ENCODE assay signal across 28 cellular contexts in the genomic region with DNA sequence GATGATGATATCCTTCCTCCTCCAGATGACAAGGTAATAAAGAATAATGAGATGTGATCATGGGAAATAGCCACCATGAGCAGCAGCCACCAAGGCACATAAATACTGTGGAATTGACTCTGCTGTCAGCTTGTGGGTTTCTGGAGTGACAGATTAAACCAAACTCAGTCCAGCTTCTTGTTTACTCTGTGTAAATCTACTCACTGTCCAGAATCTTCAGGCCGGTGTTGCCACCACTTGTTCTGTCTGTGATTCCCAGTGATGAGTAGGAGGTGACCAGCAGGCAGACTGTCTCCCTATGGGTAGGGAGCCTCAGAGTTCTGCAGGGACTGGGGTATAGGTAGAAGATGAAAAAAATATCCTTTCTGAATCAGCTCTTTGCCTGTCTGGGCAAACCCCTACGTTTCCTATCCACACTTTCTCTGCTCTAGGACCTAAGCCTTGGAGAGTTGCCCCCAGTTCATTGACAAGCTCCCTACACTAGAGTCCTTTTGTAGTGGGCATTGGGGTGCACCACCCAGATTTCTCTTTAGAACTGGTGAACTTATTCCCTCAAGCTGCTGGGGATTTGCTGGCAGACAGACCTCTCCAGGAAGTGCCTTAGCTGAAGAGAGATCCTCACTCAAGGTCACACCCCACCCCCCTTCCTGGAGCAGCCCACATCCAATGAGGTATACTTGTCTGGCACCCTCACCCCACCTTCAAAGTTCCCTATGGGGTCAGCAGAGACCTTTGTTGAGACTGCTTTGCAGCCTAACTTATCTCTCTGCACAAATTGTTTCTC. TPM values are rescaled to one million over a fixed set of nuclear protein-coding genes. Genes with fewer than 3 reads are reported as not detected.
DNase-seq lines count a peak whose midpoint lies in the region; ATAC-seq, FAIRE-seq and TF ChIP-seq lines count a peak whose summit lies in the region.
"Had no signal": no experiment of that assay in that cellular context is flagged by ENCODE, and none has a peak within 500 bp of the region (broad histone marks: within the 10 kb centered on the region; RNA-seq: fewer than 3 reads in every experiment).

No MANE protein-coding gene starts in this region.

- TF ChIP-seq EP300 in HepG2 (IDR thresholded peaks at IDR 0.05; ENCODE audit: low read depth in 2 of 2, low read length in 2 of 2) (no peak), HepG2 (CRISPR knock-in tag; IDR thresholded peaks at IDR 0.05; ENCODE audit: borderline replicate concordance) (no peak)

- H3K4me1 ChIP-seq in DND-41 (ENCODE audit: insufficient read depth, low read length) (peaks cover 31% of the 10 kb centered on the region), HepG2 (ENCODE audit: insufficient read depth, low read length) (peaks cover 50% of the 10 kb centered on the region), prostate gland (replicated peaks) (no peaks in the 10 kb centered on the region)

- TF ChIP-seq CTCF in DND-41 (IDR thresholded peaks at IDR 0.05; ENCODE audit: borderline replicate concordance, extremely low read depth, low read length, poor library complexity, severe bottlenecking) (no peak), HepG2 (CRISPR knock-in tag; IDR thresholded peaks at IDR 0.05) (no peak), progenitor cell of endocrine pancreas (IDR thresholded peaks at IDR 0.05; ENCODE audit: unreplicated experiment) (no peak), prostate gland (IDR thresholded peaks at IDR 0.05) (no peak), glutamatergic neuron (IDR thresholded peaks at IDR 0.05; ENCODE audit: partially characterized antibody, unreplicated experiment) (no peak)
- no peak for TF ChIP-seq CTCF in activated CD8-positive, alpha-beta T cell treated with anti-CD3 and anti-CD28 coated beads for 36 hours (IDR thresholded peaks at IDR 0.05)

- H3K9ac ChIP-seq in DND-41 (ENCODE audit: low read depth, low read length), result no peak overlapping the region
- peak overlapping the region; percentile 40; the same call in 1 of the 2 replicates for H3K9ac ChIP-seq in HepG2 (ENCODE audit: insufficient read depth, low read depth, low read length)

- POLR2A ChIA-PET in activated CD8-positive, alpha-beta T cell treated with anti-CD3 and anti-CD28 coated beads for 36 hours (lab: Charles Lee), result interaction anchor here (2.2 kb wide), 1 partner anchor 49 kb away, joined by 11 read pairs; no protein-coding TSS in a partner anchor
- POLR2A ChIA-PET in HepG2 (lab: Yijun Ruan, JAX), result interaction anchor here (1.0 to 6.8 kb wide), 12 partner anchors 9 to 73 kb away, joined by 3 to 129 read pairs (median 4); no protein-coding TSS in a partner anchor

- no peak for ATAC-seq in DND-41 (ENCODE audit: insufficient read depth, low read depth)
- ATAC-seq in activated CD8-positive, alpha-beta T cell treated with anti-CD3 and anti-CD28 coated beads for 36 hours, result no peak
- ATAC-seq in HepG2, result peak; percentile 45
- no peak for ATAC-seq in HG03354 (IDR thresholded peaks at IDR 0.05; ENCODE audit: poor library complexity, severe bottlenecking, unreplicated experiment)
- ATAC-seq: activated CD4-positive, alpha-beta T cell treated with anti-CD3 and anti-CD28 coated beads for 36 hours; activated T-cell treated with anti-CD3 and anti-CD28 coated beads, Interleukin-2, amount 50 U/mL, for 4 hours; gastroesophageal sphincter had no signal

- no peaks in the 10 kb centered on the region for H3K9me3 ChIP-seq in DND-41 (ENCODE audit: insufficient read depth, low read length, severe bottlenecking)
- no peaks in the 10 kb centered on the region for H3K9me3 ChIP-seq in HepG2 (ENCODE audit: low read length)
- H3K9me3 ChIP-seq in prostate gland, result no peaks in the 10 kb centered on the region
- H3K9me3 ChIP-seq: colonic mucosa, gastroesophageal sphincter, SJSA1, thoracic aorta had no signal

- H3K27me3 ChIP-seq in DND-41 (ENCODE audit: insufficient read depth, low read length, poor library complexity), result peaks cover 16% of the 10 kb centered on the region
- no peaks in the 10 kb centered on the region; a peak in 1 of 5 replicates for H3K27me3 ChIP-seq in HepG2 (ENCODE audit: control insufficient read depth in 1 of 2, insufficient read depth in 2 of 2, low read length in 2 of 2)
- H3K27me3 ChIP-seq in prostate gland (replicated peaks; ENCODE audit: insufficient read depth), result no peaks in the 10 kb centered on the region
- H3K27me3 ChIP-seq: colonic mucosa had no signal

- H3K4me3 ChIP-seq in DND-41 (ENCODE audit: low read depth in 1 of 2, low read length in 2 of 2) (no peak overlapping the region), HepG2 (replicated peaks in 1 of 3; ENCODE audit: insufficient read depth in 1 of 3, low read depth in 2 of 3, low read length in 3 of 3) (peak overlapping the region in 1 of 3 experiments; percentile 51; a peak in 1 of 6 replicates), prostate gland (no peak overlapping the region)
- H3K4me3 ChIP-seq: colonic mucosa, gastroesophageal sphincter, SJSA1, thoracic aorta had no signal

- TF ChIP-seq POLR2A in HepG2 (IDR thresholded peaks at IDR 0.05; ENCODE audit: insufficient read depth in 1 of 2, low read depth in 2 of 2, low read length in 2 of 2), result no peak
- TF ChIP-seq POLR2A in prostate gland (IDR thresholded peaks at IDR 0.05), result no peak

- no peak overlapping the region for H3K4me3 Mint-ChIP-seq in activated CD8-positive, alpha-beta T cell treated with anti-CD3 and anti-CD28 coated beads for 36 hours
- peak overlapping the region; percentile 11 for H3K4me3 Mint-ChIP-seq in progenitor cell of endocrine pancreas (ENCODE audit: low read depth)
- no peak overlapping the region for H3K4me3 Mint-ChIP-seq in glutamatergic neuron (ENCODE audit: unreplicated experiment)
- H3K4me3 Mint-ChIP-seq: activated CD4-positive, alpha-beta T cell treated with anti-CD3 and anti-CD28 coated beads for 36 hours; H9 had no signal

- H4K20me1 ChIP-seq in DND-41 (ENCODE audit: insufficient read depth, low read length) (no peaks in the 10 kb centered on the region), HepG2 (ENCODE audit: insufficient read depth, low read length) (no peaks in the 10 kb centered on the region)

- intact Hi-C loops in activated CD8-positive, alpha-beta T cell treated with anti-CD3 and anti-CD28 coated beads for 36 hours (cut with micrococcal nuclease), result no loop called here
- intact Hi-C loops in HepG2 (cut with micrococcal nuclease; ENCODE audit: unreplicated experiment), result no loop called here
- intact Hi-C loops in prostate gland (cut with DNase I), result no loop called here

- no peak overlapping the region for H3K27ac Mint-ChIP-seq in activated CD8-positive, alpha-beta T cell treated with anti-CD3 and anti-CD28 coated beads for 36 hours
- no peak overlapping the region for H3K27ac Mint-ChIP-seq in progenitor cell of endocrine pancreas
- no peak overlapping the region for H3K27ac Mint-ChIP-seq in glutamatergic neuron (ENCODE audit: unreplicated experiment)
- H3K27ac Mint-ChIP-seq: activated CD4-positive, alpha-beta T cell treated with anti-CD3 and anti-CD28 coated beads for 36 hours; brain; H9 had no signal

- H3K79me2 ChIP-seq in DND-41 (ENCODE audit: insufficient read depth, low read length) (peaks cover 5% of the 10 kb centered on the region; the same call in 1 of the 2 replicates), HepG2 (ENCODE audit: insufficient read depth, low read length) (peaks cover 11% of the 10 kb centered on the region)

- DNase-seq in DND-41, result peak; percentile 27
- DNase-seq in activated CD8-positive, alpha-beta T cell treated with anti-CD3 and anti-CD28 coated beads for 36 hours, result peak; percentile 24
- DNase-seq in HepG2 (ENCODE audit: low spot score), result peak; percentile 65
- DNase-seq in progenitor cell of endocrine pancreas (ENCODE audit: low spot score, unreplicated experiment), result no peak
- DNase-seq in dedifferentiated amniotic fluid mesenchymal stem cell (ENCODE audit: extremely low spot score), result no peak
- no peak for DNase-seq in prostate gland (ENCODE audit: low spot score)
- no peak for DNase-seq in glutamatergic neuron
- DNase-seq: activated CD4-positive, alpha-beta T cell treated with anti-CD3 and anti-CD28 coated beads for 36 hours; activated T-cell treated with anti-CD3 and anti-CD28 coated beads, Interleukin-2, amount 50 U/mL, for 4 hours; C1 segment of cervical spinal cord; DMS153; H9; Karpas-422; NCI-H1694; NCI-H2171 treated with DMSO at 0.1 percent for 48 hours; NCI-H526; occipital lobe; stimulated activated CD4-positive, alpha-beta T cell treated with anti-CD3 and anti-CD28 coated beads, Interleukin-4, amount 100 ng/mL, for 4 hours; stimulated activated naive CD4-positive, alpha-beta T cell had no signal

- H3K9me3 Mint-ChIP-seq in activated CD8-positive, alpha-beta T cell treated with anti-CD3 and anti-CD28 coated beads for 36 hours, result no peaks in the 10 kb centered on the region
- H3K9me3 Mint-ChIP-seq in progenitor cell of endocrine pancreas (ENCODE audit: low read depth) (no peaks in the 10 kb centered on the region), glutamatergic neuron (ENCODE audit: unreplicated experiment) (peaks cover 4% of the 10 kb centered on the region)
- H3K9me3 Mint-ChIP-seq: activated T-cell treated with anti-CD3 and anti-CD28 coated beads, Interleukin-2, amount 50 U/mL, for 4 hours; brain; H9 had no signal

- H3K27ac ChIP-seq in DND-41 (ENCODE audit: low read length), result no peak overlapping the region
- H3K27ac ChIP-seq in HepG2 (ENCODE audit: extremely low read length, insufficient read depth, low read length), result peak overlapping the region; percentile 5
- H3K27ac ChIP-seq in prostate gland, result peak overlapping the region in 1 of 2 donors; percentile 42
- H3K27ac ChIP-seq: colonic mucosa, gastroesophageal sphincter, SJSA1, thoracic aorta had no signal

- no peak for TF ChIP-seq RAD21 in HepG2 (CRISPR knock-in tag; IDR thresholded peaks at IDR 0.05)

- peak; percentile 55 for FAIRE-seq in HepG2 (lab: Jason Lieb, UNC)
- FAIRE-seq: G401.6, GM18507, islet of Langerhans had no signal

- in situ Hi-C loops in HepG2 (cut with HindIII; ENCODE audit: extremely low pct_ligation_motif_present, low pct_unique_long_range_greater_than_20kb), result loop anchor here (5.0 kb wide), 1 partner anchor 42 kb away; no protein-coding TSS in a partner anchor

- no peaks in the 10 kb centered on the region for H3K36me3 Mint-ChIP-seq in activated CD8-positive, alpha-beta T cell treated with anti-CD3 and anti-CD28 coated beads for 36 hours (ENCODE audit: low read depth)
- H3K36me3 Mint-ChIP-seq in progenitor cell of endocrine pancreas (ENCODE audit: insufficient read depth), result no peaks in the 10 kb centered on the region
- H3K36me3 Mint-ChIP-seq in glutamatergic neuron (ENCODE audit: unreplicated experiment), result no peaks in the 10 kb centered on the region
- H3K36me3 Mint-ChIP-seq: brain had no signal

- H3K36me3 ChIP-seq in DND-41 (ENCODE audit: insufficient read depth, low read length), result no peaks in the 10 kb centered on the region
- no peaks in the 10 kb centered on the region for H3K36me3 ChIP-seq in HepG2 (replicated peaks in 1 of 2; ENCODE audit: control insufficient read depth in 1 of 2, insufficient read depth in 2 of 2, low read length in 2 of 2)
- no peaks in the 10 kb centered on the region for H3K36me3 ChIP-seq in prostate gland
- H3K36me3 ChIP-seq: colonic mucosa, gastroesophageal sphincter, SJSA1, thoracic aorta had no signal

- H2AFZ ChIP-seq in DND-41 (ENCODE audit: low read depth, low read length), result peak overlapping the region; percentile 38; the same call in 1 of the 2 replicates
- H2AFZ ChIP-seq in HepG2 (ENCODE audit: low read length), result peak overlapping the region; percentile 35

- 0% methylated on average over 2 of the region's 2 CpGs for WGBS in HepG2 (ENCODE audit: low lambda C conversion rate)
- 74% methylated on average over 2 of the region's 2 CpGs for WGBS in prostate gland

- H3K4me1 Mint-ChIP-seq in activated CD8-positive, alpha-beta T cell treated with anti-CD3 and anti-CD28 coated beads for 36 hours (ENCODE audit: low read depth), result peaks cover 32% of the 10 kb centered on the region
- peaks cover 24% of the 10 kb centered on the region for H3K4me1 Mint-ChIP-seq in progenitor cell of endocrine pancreas (ENCODE audit: low read depth)
- peaks cover 15% of the 10 kb centered on the region for H3K4me1 Mint-ChIP-seq in glutamatergic neuron (ENCODE audit: low read depth, unreplicated experiment)

- no peaks in the 10 kb centered on the region for H3K27me3 Mint-ChIP-seq in activated CD8-positive, alpha-beta T cell treated with anti-CD3 and anti-CD28 coated beads for 36 hours
- H3K27me3 Mint-ChIP-seq in progenitor cell of endocrine pancreas (peaks cover 3% of the 10 kb centered on the region), glutamatergic neuron (ENCODE audit: unreplicated experiment) (no peaks in the 10 kb centered on the region)
- H3K27me3 Mint-ChIP-seq: activated CD4-positive, alpha-beta T cell treated with anti-CD3 and anti-CD28 coated beads for 36 hours had no signal

- CTCF ChIA-PET in activated CD8-positive, alpha-beta T cell treated with anti-CD3 and anti-CD28 coated beads for 36 hours (lab: Charles Lee), result interaction anchor here (1.0 to 2.7 kb wide), 3 partner anchors 61 to 79 kb away, joined by 3 to 14 read pairs (median 3); no protein-coding TSS in a partner anchor
- CTCF ChIA-PET in HepG2 (lab: Yijun Ruan, JAX; ENCODE audit: low intra/inter-chr PET ratio, low total read pairs), result no interaction called here

- H3K4me2 ChIP-seq in DND-41 (ENCODE audit: insufficient read depth, low read length), result no peak overlapping the region
- H3K4me2 ChIP-seq in HepG2 (ENCODE audit: low read depth, low read length), result peak overlapping the region; percentile 38

- BruUV-seq in HepG2 (replicated peaks; lab: Mats Ljungman, UMichigan), result no TSS peak

RNA-seq across cellular contexts. Expression of a gene that starts 47.6 kb away (rescaled TPM):
- 100 to 1,000 TPM; 201 to 202 TPM for total RNA-seq in activated CD8-positive, alpha-beta T cell treated with anti-CD3 and anti-CD28 coated beads for 36 hours
- total RNA-seq in HepG2 (2016; rRNA removed; fragmentation: Illumina TruSeq; extraction: Trizol) (210 and 280 TPM in 2 replicates), progenitor cell of endocrine pancreas (325 and 332 TPM in 2 replicates), prostate gland (100 to 1,000 TPM; 365 to 536 TPM), glutamatergic neuron (ENCODE audit: unreplicated experiment) (78.4 TPM)
- 60.3 and 83.4 TPM in 2 replicates for total RNA-seq in HepG2 (2016; cell fraction: cytosol; rRNA removed; fragmentation: Illumina TruSeq; extraction: Trizol; ENCODE audit: low read depth)
- total RNA-seq in HepG2 (2016; cell fraction: insoluble cytoplasmic fraction; rRNA removed; fragmentation: Illumina TruSeq; extraction: Trizol), result 183 and 291 TPM in 2 replicates
- total RNA-seq in HepG2 (2016; cell fraction: membrane; rRNA removed; fragmentation: Illumina TruSeq; extraction: Trizol), result 133 and 176 TPM in 2 replicates
- 383 and 432 TPM in 2 replicates for total RNA-seq in HepG2 (2016; cell fraction: nucleus; rRNA removed; fragmentation: Illumina TruSeq; extraction: Trizol)
- 627 and 705 TPM in 2 replicates for polyA plus RNA-seq in HepG2 (2011; rRNA removed)
- polyA plus RNA-seq in HepG2 (2011; cell fraction: cytosol; rRNA removed), result 735 and 774 TPM in 2 replicates
- polyA plus RNA-seq in HepG2 (2011; cell fraction: nucleus; rRNA removed), result 313 and 327 TPM in 2 replicates
- 467 and 657 TPM in 2 replicates for polyA plus RNA-seq in HepG2 (2012)
- 69.6 and 84.9 TPM in 2 replicates for polyA plus RNA-seq in HepG2 (2016; cell fraction: cytosol; fragmentation: Illumina TruSeq; extraction: Trizol; ENCODE audit: low read depth)
- polyA plus RNA-seq in HepG2 (2016; cell fraction: insoluble cytoplasmic fraction; fragmentation: Illumina TruSeq; extraction: Trizol; ENCODE audit: low read depth), result 219 and 228 TPM in 2 replicates
- 106 and 149 TPM in 2 replicates for polyA plus RNA-seq in HepG2 (2016; cell fraction: membrane; fragmentation: Illumina TruSeq; extraction: Trizol; ENCODE audit: low read depth)
- polyA plus RNA-seq in HepG2 (2016; cell fraction: nucleus; fragmentation: Illumina TruSeq; extraction: Trizol; ENCODE audit: insufficient read depth, low read depth), result 515 and 526 TPM in 2 replicates
- 367 and 928 TPM in 2 replicates for polyA minus RNA-seq in HepG2 (2011; rRNA and poly(A)+ RNA removed; ENCODE audit: low replicate concordance)
- polyA minus RNA-seq in HepG2 (2011; cell fraction: cytosol; rRNA and poly(A)+ RNA removed), result 438 and 487 TPM in 2 replicates
- polyA minus RNA-seq in HepG2 (2011; cell fraction: nucleus; rRNA and poly(A)+ RNA removed), result 356 and 442 TPM in 2 replicates

Comparison
In these comparisons a context has a peak if more than half of its experiments do, and no peak if none do; other contexts are left out.
1. DNase-seq: peak in DND-41 (single experiment), activated CD8-positive, alpha-beta T cell treated with anti-CD3 and anti-CD28 coated beads for 36 hours (single experiment) and HepG2 (single experiment); none in progenitor cell of endocrine pancreas (single experiment), dedifferentiated amniotic fluid mesenchymal stem cell (single experiment), prostate gland (single experiment) and glutamatergic neuron (single experiment).